Comparison of ENCODE assay signal across 9 cellular contexts in the genomic region with DNA sequence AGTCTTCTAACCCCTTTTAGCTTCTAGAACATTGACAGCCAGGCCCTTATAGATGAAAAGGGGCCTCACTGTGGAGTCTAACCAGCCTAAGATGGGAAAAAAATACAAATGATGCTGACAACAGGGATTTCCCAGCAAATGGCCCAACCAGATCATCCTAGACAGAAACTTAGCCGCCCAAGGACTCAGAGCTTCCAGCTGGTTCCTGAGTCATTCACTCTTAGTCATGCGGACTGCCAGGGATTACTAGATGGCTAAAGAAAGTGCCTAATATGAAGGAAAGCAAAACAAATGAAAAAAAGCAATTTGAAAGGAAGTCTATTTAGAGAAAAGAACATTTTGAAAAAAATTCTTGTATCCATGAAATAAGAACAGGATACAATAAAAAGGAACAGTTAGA. TPM values are rescaled to one million over a fixed set of nuclear protein-coding genes. Genes with fewer than 3 reads are reported as not detected.
DNase-seq lines count a peak whose midpoint lies in the region; ATAC-seq and TF ChIP-seq lines count a peak whose summit lies in the region.
"Had no signal": no experiment of that assay in that cellular context is flagged by ENCODE, and none has a peak within 500 bp of the region (broad histone marks: within the 10 kb centered on the region; RNA-seq: fewer than 3 reads in every experiment).

No MANE protein-coding gene starts in this region.

- peak overlapping the region; percentile 31 for H3K27ac Mint-ChIP-seq in progenitor cell of endocrine pancreas

- H3K4me1 ChIP-seq in RWPE2 (ENCODE audit: insufficient read depth, poor library complexity, severe bottlenecking) (peaks cover 39% of the 10 kb centered on the region), esophagus squamous epithelium (peaks cover 37 to 78% (median 50%) of the 10 kb centered on the region in 3 donors), ascending aorta (no peaks in the 10 kb centered on the region)

- ATAC-seq in activated CD4-positive, CD25-positive, alpha-beta regulatory T cell treated with anti-CD3 and anti-CD28 coated beads, Interleukin-2, amount 50 U/mL, for 24 hours: peak; percentile 56 to 73
- ATAC-seq in RWPE2 (ENCODE audit: low read depth): peak; percentile 90
- ATAC-seq: Panc1 had no signal

- H3K27me3 ChIP-seq in RWPE2 (ENCODE audit: insufficient read depth, poor library complexity, severe bottlenecking) (no peaks in the 10 kb centered on the region), esophagus squamous epithelium (no peaks in the 10 kb centered on the region), ascending aorta (no peaks in the 10 kb centered on the region)

- H3K4me3 Mint-ChIP-seq in progenitor cell of endocrine pancreas (ENCODE audit: low read depth): no peak overlapping the region

- intact Hi-C loops in esophagus squamous epithelium (cut with DNase I): no loop called here
- intact Hi-C loops in ascending aorta (cut with DNase I): no loop called here

- no peak overlapping the region for H3K4me3 ChIP-seq in RWPE2 (ENCODE audit: severe bottlenecking)
- no peak overlapping the region for H3K4me3 ChIP-seq in esophagus squamous epithelium
- H3K4me3 ChIP-seq in ascending aorta: no peak overlapping the region

- H3K9me3 Mint-ChIP-seq in progenitor cell of endocrine pancreas (ENCODE audit: low read depth): peaks cover 12% of the 10 kb centered on the region

- no peaks in the 10 kb centered on the region for H3K27me3 Mint-ChIP-seq in progenitor cell of endocrine pancreas

- peaks cover 23% of the 10 kb centered on the region for H3K36me3 Mint-ChIP-seq in progenitor cell of endocrine pancreas (ENCODE audit: insufficient read depth)

- no peak for TF ChIP-seq CTCF in RWPE2 (IDR thresholded peaks at IDR 0.05; ENCODE audit: poor library complexity, severe bottlenecking)
- no peak for TF ChIP-seq CTCF in esophagus squamous epithelium (IDR thresholded peaks at IDR 0.05)
- no peak for TF ChIP-seq CTCF in progenitor cell of endocrine pancreas (IDR thresholded peaks at IDR 0.05; ENCODE audit: unreplicated experiment)
- TF ChIP-seq CTCF in GM20000 (IDR thresholded peaks at IDR 0.05; ENCODE audit: extremely low read depth, missing control alignments): no peak
- TF ChIP-seq CTCF in ascending aorta (IDR thresholded peaks at IDR 0.05): no peak

- H3K9me3 ChIP-seq in RWPE2 (ENCODE audit: severe bottlenecking): no peaks in the 10 kb centered on the region
- no peaks in the 10 kb centered on the region for H3K9me3 ChIP-seq in esophagus squamous epithelium
- H3K9me3 ChIP-seq in ascending aorta: peaks cover 5 to 15% of the 10 kb centered on the region in 2 donors

- DNase-seq in activated CD4-positive, CD25-positive, alpha-beta regulatory T cell treated with anti-CD3 and anti-CD28 coated beads, Interleukin-2, amount 50 U/mL, for 72 hours: no peak
- no peak for DNase-seq in RWPE2 (ENCODE audit: low spot score)
- no peak for DNase-seq in esophagus squamous epithelium (lab: John Stamatoyannopoulos, UW)
- DNase-seq in progenitor cell of endocrine pancreas (ENCODE audit: low spot score, unreplicated experiment): no peak
- DNase-seq in GM19238 (ENCODE audit: insufficient read length, low spot score): no peak
- no peak for DNase-seq in GM20000 (ENCODE audit: low spot score)
- DNase-seq in ascending aorta (ENCODE audit: low spot score in 2 of 2): no peak

- 16 to 44% methylated on average over 2 of the region's 2 CpGs for WGBS in esophagus squamous epithelium, 2 donors

- H3K27ac ChIP-seq in RWPE2 (ENCODE audit: poor library complexity, severe bottlenecking): peak overlapping the region; percentile 100
- H3K27ac ChIP-seq in esophagus squamous epithelium: peak overlapping the region in 3 of 4 donors; percentile 45 to 68 (median 65)
- H3K27ac ChIP-seq in ascending aorta: no peak overlapping the region

- no peak for TF ChIP-seq POLR2A in esophagus squamous epithelium (IDR thresholded peaks at IDR 0.05)

- peaks cover 12% of the 10 kb centered on the region for H3K4me1 Mint-ChIP-seq in progenitor cell of endocrine pancreas (ENCODE audit: low read depth)

- H3K36me3 ChIP-seq in RWPE2 (ENCODE audit: low read depth) (peaks cover 31% of the 10 kb centered on the region), esophagus squamous epithelium (peaks cover 0 to 67% (median 0%) of the 10 kb centered on the region in 3 donors), ascending aorta (peaks cover 0 to 4% of the 10 kb centered on the region in 2 donors)

RNA-seq across cellular contexts. Expression of gene TSPAN14, which starts 23.7 kb away (rescaled TPM):
- total RNA-seq in esophagus squamous epithelium (100 to 1,000 TPM in 2 of 4 donors, 10 to 100 TPM in 2; 66.4 to 118 (median 89.8) TPM), progenitor cell of endocrine pancreas (126 TPM in 2 replicates), ascending aorta (161 TPM)

RNA-seq across cellular contexts. Expression of gene SH2D4B, which starts 59.9 kb away (rescaled TPM):
- total RNA-seq in esophagus squamous epithelium (under 1 TPM in 1 of 4 donors, not detected in 3; 0.13 TPM), progenitor cell of endocrine pancreas (0.11 and 0.12 TPM in 2 replicates), ascending aorta (not detected)

Comparison
In these comparisons a context has a peak if more than half of its experiments do, and no peak if none do; other contexts are left out.
1. H3K27ac ChIP-seq: peak in RWPE2 (single experiment) and esophagus squamous epithelium (3 of 4); none in ascending aorta (0 of 2).